33 cellular contexts compared by ENCODE assay signal in genomic region chr16:19664166-19664565, GRCh38. TPM values are rescaled to one million over a fixed set of nuclear protein-coding genes. Genes with fewer than 3 reads are reported as not detected.
"Had no signal": no experiment of that assay in that cellular context is flagged by ENCODE, and none has a peak within 500 bp of the region (broad histone marks: within the 10 kb centered on the region; RNA-seq: fewer than 3 reads in every experiment).

No MANE protein-coding gene starts in this region.

- H3K9me3 Mint-ChIP-seq: activated naive CD8-positive, alpha-beta T cell treated with anti-CD3 and anti-CD28 coated beads, Interleukin-2, amount 10 ng/mL, durations not matched to agents 7 days and 5 days had no signal

- H3K9me3 ChIP-seq: ascending aorta, colonic mucosa, esophagus squamous epithelium, gastroesophageal sphincter had no signal

- H3K4me3 Mint-ChIP-seq: activated CD4-positive, alpha-beta memory T cell treated with anti-CD3 and anti-CD28 coated beads for 36 hours; activated CD4-positive, alpha-beta T cell treated with anti-CD3 and anti-CD28 coated beads for 36 hours; activated CD4-positive, alpha-beta T cell treated with anti-CD3 and anti-CD28 coated beads, Interleukin-2, amount 10 ng/mL, durations not matched to agents 24 days and 14 days; activated CD8-positive, alpha-beta memory T cell treated with anti-CD3 and anti-CD28 coated beads, Interleukin-2, amount 10 ng/mL, durations not matched to agents 7 days and 5 days; activated CD8-positive, alpha-beta T cell treated with anti-CD3 and anti-CD28 coated beads, Interleukin-2, amount 10 ng/mL, durations not matched to agents 7 days and 5 days; activated naive CD4-positive, alpha-beta T cell treated with anti-CD3 and anti-CD28 coated beads, Interleukin-2, amount 10 ng/mL, durations not matched to agents 7 days and 5 days; activated naive CD8-positive, alpha-beta T cell treated with anti-CD3 and anti-CD28 coated beads, Interleukin-2, amount 10 ng/mL, durations not matched to agents 7 days and 5 days; activated T-helper 1 cell treated with anti-CD3 and anti-CD28 coated beads, Interleukin-12 subunit alpha, Interleukin-12 subunit beta, Interleukin-2, Interleukin-4 antibody, amounts not matched to agents 30 ng/mL and 10 ng/mL and 1 ng/mL, durations not matched to agents 14 hours and 24 hours and 36 hours; brain; central memory CD8-positive, alpha-beta T cell; effector memory CD8-positive, alpha-beta T cell; T-cell; T-helper 1 cell treated with Interleukin-12 subunit alpha and Interleukin-12 subunit beta and Interleukin-4 antibody, amounts not matched to agents 30 μg/mL and 1 μg/mL, for 36 hours; T-helper 2 cell treated with Interferon-gamma antibody and Interleukin-4, amounts not matched to agents 5 μg/mL and 100 μg/mL, for 36 hours had no signal

- H3K4me3 ChIP-seq: ascending aorta, breast epithelium, cardiac muscle cell, colonic mucosa, esophagus squamous epithelium, gastroesophageal sphincter had no signal

- ATAC-seq: activated CD4-positive, alpha-beta T cell treated with anti-CD3 and anti-CD28 coated beads for 36 hours; activated CD8-positive, alpha-beta memory T cell treated with anti-CD3 and anti-CD28 coated beads, Interleukin-2, amount 10 ng/mL, durations not matched to agents 7 days and 5 days; activated CD8-positive, alpha-beta T cell treated with anti-CD3 and anti-CD28 coated beads, Interleukin-2, amount 10 ng/mL, durations not matched to agents 7 days and 5 days; activated naive CD4-positive, alpha-beta T cell treated with anti-CD3 and anti-CD28 coated beads, Interleukin-2, amount 50 U/mL, for 72 hours; effector memory CD8-positive, alpha-beta T cell; gastroesophageal sphincter; T-cell had no signal

- H3K4me1 Mint-ChIP-seq: activated CD4-positive, alpha-beta T cell treated with anti-CD3 and anti-CD28 coated beads, Interleukin-2, amount 10 ng/mL, durations not matched to agents 24 days and 14 days; activated CD8-positive, alpha-beta memory T cell treated with anti-CD3 and anti-CD28 coated beads, Interleukin-2, amount 10 ng/mL, durations not matched to agents 7 days and 5 days; activated naive CD4-positive, alpha-beta T cell treated with anti-CD3 and anti-CD28 coated beads, Interleukin-2, amount 10 ng/mL, durations not matched to agents 7 days and 5 days; activated naive CD8-positive, alpha-beta T cell treated with anti-CD3 and anti-CD28 coated beads, Interleukin-2, amount 10 ng/mL, durations not matched to agents 7 days and 5 days; central memory CD8-positive, alpha-beta T cell had no signal

- H3K27me3 Mint-ChIP-seq: activated CD4-positive, alpha-beta memory T cell treated with anti-CD3 and anti-CD28 coated beads for 36 hours; activated CD4-positive, alpha-beta T cell treated with anti-CD3 and anti-CD28 coated beads for 36 hours; activated CD4-positive, alpha-beta T cell treated with anti-CD3 and anti-CD28 coated beads, Interleukin-2, amount 10 ng/mL, durations not matched to agents 24 days and 14 days; activated CD8-positive, alpha-beta memory T cell treated with anti-CD3 and anti-CD28 coated beads, Interleukin-2, amount 10 ng/mL, durations not matched to agents 7 days and 5 days; activated naive CD4-positive, alpha-beta T cell treated with anti-CD3 and anti-CD28 coated beads, Interleukin-2, amount 10 ng/mL, durations not matched to agents 7 days and 5 days; activated naive CD8-positive, alpha-beta T cell treated with anti-CD3 and anti-CD28 coated beads, Interleukin-2, amount 10 ng/mL, durations not matched to agents 7 days and 5 days; central memory CD8-positive, alpha-beta T cell; effector memory CD8-positive, alpha-beta T cell; T-cell had no signal

- H3K27ac Mint-ChIP-seq: activated CD4-positive, alpha-beta memory T cell treated with anti-CD3 and anti-CD28 coated beads for 36 hours; activated CD4-positive, alpha-beta T cell treated with anti-CD3 and anti-CD28 coated beads for 36 hours; activated CD4-positive, alpha-beta T cell treated with anti-CD3 and anti-CD28 coated beads, Interleukin-2, amount 10 ng/mL, durations not matched to agents 24 days and 14 days; activated CD8-positive, alpha-beta memory T cell treated with anti-CD3 and anti-CD28 coated beads, Interleukin-2, amount 10 ng/mL, durations not matched to agents 7 days and 5 days; activated CD8-positive, alpha-beta T cell treated with anti-CD3 and anti-CD28 coated beads, Interleukin-2, amount 10 ng/mL, durations not matched to agents 7 days and 5 days; activated naive CD4-positive, alpha-beta T cell treated with anti-CD3 and anti-CD28 coated beads, Interleukin-2, amount 10 ng/mL, durations not matched to agents 7 days and 5 days; activated naive CD4-positive, alpha-beta T cell treated with anti-CD3 and anti-CD28 coated beads, Interleukin-2, amount 50 U/mL, for 72 hours; activated naive CD8-positive, alpha-beta T cell treated with anti-CD3 and anti-CD28 coated beads, Interleukin-2, amount 10 ng/mL, durations not matched to agents 7 days and 5 days; activated T-helper 1 cell treated with anti-CD3 and anti-CD28 coated beads, Interleukin-12 subunit alpha, Interleukin-12 subunit beta, Interleukin-2, Interleukin-4 antibody, amounts not matched to agents 30 ng/mL and 10 ng/mL and 1 ng/mL, durations not matched to agents 14 hours and 24 hours and 36 hours; activated T-helper 2 cell treated with anti-CD3 and anti-CD28 coated beads, Interferon-gamma antibody, Interleukin-2, Interleukin-4, amounts not matched to agents 10 μg/mL and 5 μg/mL and 100 μg/mL, durations not matched to agents 14 hours and 24 hours and 36 hours; effector memory CD8-positive, alpha-beta T cell; T-cell; T-helper 1 cell treated with Interleukin-12 subunit alpha and Interleukin-12 subunit beta and Interleukin-4 antibody, amounts not matched to agents 30 μg/mL and 1 μg/mL, for 36 hours; T-helper 2 cell treated with Interferon-gamma antibody and Interleukin-4, amounts not matched to agents 5 μg/mL and 100 μg/mL, for 36 hours had no signal

- H3K27ac ChIP-seq: ascending aorta, breast epithelium, cardiac muscle cell, colonic mucosa, epithelial cell of prostate, esophagus squamous epithelium, gastroesophageal sphincter had no signal

- DNase-seq: activated CD4-positive, alpha-beta memory T cell treated with anti-CD3 and anti-CD28 coated beads for 36 hours; activated CD4-positive, alpha-beta T cell treated with anti-CD3 and anti-CD28 coated beads for 36 hours; activated CD4-positive, alpha-beta T cell treated with anti-CD3 and anti-CD28 coated beads, Interleukin-2, amount 10 ng/mL, durations not matched to agents 24 days and 14 days; activated CD4-positive, CD25-positive, alpha-beta regulatory T cell; activated CD4-positive, CD25-positive, alpha-beta regulatory T cell treated with anti-CD3 and anti-CD28 coated beads, Interleukin-2, amount 50 U/mL, for 72 hours; activated CD8-positive, alpha-beta memory T cell treated with anti-CD3 and anti-CD28 coated beads, Interleukin-2, amount 10 ng/mL, durations not matched to agents 7 days and 5 days; activated CD8-positive, alpha-beta memory T cell treated with anti-CD3 and anti-CD28 coated beads, Interleukin-2, amount 50 U/mL, for 4 hours; activated CD8-positive, alpha-beta T cell treated with anti-CD3 and anti-CD28 coated beads, Interleukin-2, amount 10 ng/mL, durations not matched to agents 7 days and 5 days; activated effector memory CD4-positive, alpha-beta T cell treated with anti-CD3 and anti-CD28 coated beads, Interleukin-2, amount 50 U/mL, for 16 hours; activated naive CD4-positive, alpha-beta T cell treated with anti-CD3 and anti-CD28 coated beads, Interleukin-2, amount 10 ng/mL, durations not matched to agents 7 days and 5 days; activated naive CD8-positive, alpha-beta T cell treated with anti-CD3 and anti-CD28 coated beads, Interleukin-2, amount 10 ng/mL, durations not matched to agents 7 days and 5 days; activated T-cell treated with anti-CD3 and anti-CD28 coated beads, Interleukin-2, amount 50 U/mL, for 1 hour; activated T-cell treated with anti-CD3 and anti-CD28 coated beads, Interleukin-2, amount 50 U/mL, for 48 hours; colonic mucosa; effector CD4-positive, alpha-beta T cell; effector memory CD8-positive, alpha-beta T cell; esophagus squamous epithelium; foreskin melanocyte; SW 1271; T-cell; T1000 had no signal

- H3K27me3 ChIP-seq: ascending aorta, breast epithelium, cardiac muscle cell, colonic mucosa, esophagus squamous epithelium, gastroesophageal sphincter had no signal

RNA-seq across cellular contexts. Expression of gene IQCK, which starts 53.9 kb away (rescaled TPM):
- total RNA-seq: ascending aorta had no signal
